ENCODE assay signal across 1 cellular context in the genomic region with DNA sequence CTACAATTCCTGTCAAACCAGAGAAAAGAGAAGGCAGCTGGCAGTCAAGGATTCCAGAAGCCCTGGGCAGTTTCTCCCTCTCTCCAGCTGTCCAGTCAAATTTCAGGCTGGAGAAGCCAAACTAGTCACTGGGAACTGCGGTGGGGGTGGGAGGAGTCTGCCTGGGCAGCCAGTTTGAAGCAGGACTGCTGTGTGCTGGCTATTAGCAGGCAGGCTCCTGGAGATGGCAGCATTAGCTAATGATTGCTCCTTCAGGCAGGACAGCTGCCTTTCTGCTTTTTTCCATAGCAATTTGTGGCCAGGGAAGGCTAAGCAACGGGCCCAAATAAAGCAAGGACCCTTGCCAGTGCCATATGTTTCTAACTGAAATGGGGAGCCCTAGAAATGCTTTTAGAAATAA.
TF ChIP-seq lines count a peak whose summit lies in the region.

No MANE protein-coding gene starts in this region.

TF ChIP-seq in Ishikawa, 13 proteins besides CTCF, POLR2A, EP300 and RAD21 (continued from another document):
- TF ChIP-seq CREB1 (IDR thresholded peaks at IDR 0.05; ENCODE audit: low read depth) (no peak), CEBPB (IDR thresholded peaks at IDR 0.05) (no peak)
